14 cellular contexts compared by ENCODE assay signal in the genomic region with DNA sequence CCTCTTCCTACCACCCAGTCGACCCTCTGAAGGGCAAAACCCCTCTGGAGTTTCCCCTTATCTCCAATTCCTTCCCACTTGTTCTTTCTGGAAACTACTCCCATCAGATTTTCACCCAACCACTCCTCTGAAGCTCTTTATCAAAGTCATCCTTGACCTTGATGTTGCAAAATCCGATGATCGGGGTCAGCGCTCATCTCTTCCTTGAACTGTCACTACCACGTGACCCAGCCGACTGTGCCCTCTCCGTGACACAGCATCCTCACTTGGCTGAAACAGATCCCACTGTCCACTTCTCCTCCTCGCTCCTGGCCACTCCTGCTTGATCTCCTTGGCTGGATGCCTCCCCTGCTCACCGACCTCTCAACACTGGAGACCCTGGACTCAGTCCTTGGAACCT. TPM values are rescaled to one million over a fixed set of nuclear protein-coding genes. Genes with fewer than 3 reads are reported as not detected.
DNase-seq lines count a peak whose midpoint lies in the region; ATAC-seq and TF ChIP-seq lines count a peak whose summit lies in the region.
"Had no signal": no experiment of that assay in that cellular context is flagged by ENCODE, and none has a peak within 500 bp of the region (broad histone marks: within the 10 kb centered on the region; RNA-seq: fewer than 3 reads in every experiment).

No MANE protein-coding gene starts in this region.

- H3K36me3 Mint-ChIP-seq in CD14-positive monocyte = peaks cover 2 to 11% of the 10 kb centered on the region in 2 donors
- H3K36me3 Mint-ChIP-seq in CD4-positive, alpha-beta memory T cell = peaks cover 0 to 2% of the 10 kb centered on the region in 2 donors
- H3K36me3 Mint-ChIP-seq in activated T-helper 1 cell treated with anti-CD3 and anti-CD28 coated beads, Interleukin-12 subunit alpha, Interleukin-12 subunit beta, Interleukin-2, Interleukin-4 antibody, amounts not matched to agents 30 ng/mL and 10 ng/mL and 1 ng/mL, durations not matched to agents 14 hours and 24 hours and 36 hours (ENCODE audit: low read depth) = peaks cover 1% of the 10 kb centered on the region
- peaks cover 0 to 2% of the 10 kb centered on the region in 2 donors for H3K36me3 Mint-ChIP-seq in naive B cell

- POLR2A ChIA-PET in CD4-positive, alpha-beta memory T cell (lab: Charles Lee; ENCODE audit: partially characterized antibody) = interaction anchor here (1.0 to 1.7 kb wide), 11 partner anchors 7 to 200 kb away, joined by 3 to 33 read pairs (median 4); a partner anchor contains a TSS

- H3K27ac Mint-ChIP-seq in CD14-positive monocyte (peak overlapping the region; percentile 75 to 97 (median 90)), naive B cell (peak overlapping the region; percentile 93 to 97 (median 96))
- H3K27ac Mint-ChIP-seq in CD4-positive, alpha-beta memory T cell = peak overlapping the region; percentile 92 to 100 (median 98)
- H3K27ac Mint-ChIP-seq in activated T-helper 1 cell treated with anti-CD3 and anti-CD28 coated beads, Interleukin-12 subunit alpha, Interleukin-12 subunit beta, Interleukin-2, Interleukin-4 antibody, amounts not matched to agents 30 ng/mL and 10 ng/mL and 1 ng/mL, durations not matched to agents 14 hours and 24 hours and 36 hours = peak overlapping the region; percentile 32

- peaks cover 45 to 52% (median 46%) of the 10 kb centered on the region in 3 donors for H3K27me3 Mint-ChIP-seq in CD14-positive monocyte (ENCODE audit: low read depth in 3 of 3)
- peaks cover 0 to 2% of the 10 kb centered on the region in 2 donors for H3K27me3 Mint-ChIP-seq in CD4-positive, alpha-beta memory T cell
- peaks cover 57% of the 10 kb centered on the region for H3K27me3 Mint-ChIP-seq in activated T-helper 1 cell treated with anti-CD3 and anti-CD28 coated beads, Interleukin-12 subunit alpha, Interleukin-12 subunit beta, Interleukin-2, Interleukin-4 antibody, amounts not matched to agents 30 ng/mL and 10 ng/mL and 1 ng/mL, durations not matched to agents 14 hours and 24 hours and 36 hours (ENCODE audit: insufficient read depth)
- H3K27me3 Mint-ChIP-seq in naive B cell = peaks cover 35 to 68% (median 45%) of the 10 kb centered on the region in 3 donors

- no peaks in the 10 kb centered on the region for H3K9me3 ChIP-seq in CD4-positive, alpha-beta memory T cell (ENCODE audit: control insufficient read depth in 1 of 2, low read length in 2 of 2)
- H3K9me3 ChIP-seq: right atrium auricular region had no signal

- H3K4me1 ChIP-seq in CD4-positive, alpha-beta memory T cell (ENCODE audit: insufficient read depth, low read length) = peaks cover 30% of the 10 kb centered on the region

- intact Hi-C loops in CD14-positive monocyte (cut with micrococcal nuclease) = loop anchor here (2.0 to 5.0 kb wide), 7 partner anchors 42 to 542 kb away; a partner anchor contains a TSS
- intact Hi-C loops in CD4-positive, alpha-beta memory T cell (cut with micrococcal nuclease) = loop anchor here (1.0 to 10.0 kb wide), 4 partner anchors 139 to 695 kb away; a partner anchor contains a TSS
- intact Hi-C loops in activated T-helper 1 cell treated with anti-CD3 and anti-CD28 coated beads, Interleukin-12 subunit alpha, Interleukin-12 subunit beta, Interleukin-2, Interleukin-4 antibody, amounts not matched to agents 30 ng/mL and 10 ng/mL and 1 ng/mL, durations not matched to agents 14 hours and 24 hours and 36 hours (cut with micrococcal nuclease) = loop anchor here (2.0 to 10.0 kb wide), 8 partner anchors 21 to 1537 kb away; a partner anchor contains a TSS
- intact Hi-C loops in sciatic nerve (cut with DNase I) = no loop called here

- H3K4me3 Mint-ChIP-seq in CD14-positive monocyte (peak overlapping the region; percentile 78 to 85), naive B cell (peak overlapping the region; percentile 54 to 97 (median 88))
- H3K4me3 Mint-ChIP-seq in CD4-positive, alpha-beta memory T cell = peak overlapping the region; percentile 22 to 95 (median 88)
- peak overlapping the region; percentile 77 for H3K4me3 Mint-ChIP-seq in activated T-helper 1 cell treated with anti-CD3 and anti-CD28 coated beads, Interleukin-12 subunit alpha, Interleukin-12 subunit beta, Interleukin-2, Interleukin-4 antibody, amounts not matched to agents 30 ng/mL and 10 ng/mL and 1 ng/mL, durations not matched to agents 14 hours and 24 hours and 36 hours

- no peak for ATAC-seq in naive B cell (ENCODE audit: low read depth in 2 of 2)
- ATAC-seq in sciatic nerve = no peak
- ATAC-seq in HG03571 (IDR thresholded peaks at IDR 0.05; ENCODE audit: unreplicated experiment) = no peak

- no peak for TF ChIP-seq CTCF in CD14-positive monocyte (IDR thresholded peaks at IDR 0.05)

- H3K4me1 Mint-ChIP-seq in CD14-positive monocyte (peaks cover 36% of the 10 kb centered on the region), naive B cell (peaks cover 29 to 44% (median 40%) of the 10 kb centered on the region in 3 donors)
- peaks cover 21 to 39% (median 27%) of the 10 kb centered on the region in 4 donors for H3K4me1 Mint-ChIP-seq in CD4-positive, alpha-beta memory T cell
- peaks cover 30% of the 10 kb centered on the region for H3K4me1 Mint-ChIP-seq in activated T-helper 1 cell treated with anti-CD3 and anti-CD28 coated beads, Interleukin-12 subunit alpha, Interleukin-12 subunit beta, Interleukin-2, Interleukin-4 antibody, amounts not matched to agents 30 ng/mL and 10 ng/mL and 1 ng/mL, durations not matched to agents 14 hours and 24 hours and 36 hours (ENCODE audit: low read depth)

- DNase-seq in CD14-positive monocyte (ENCODE audit: low spot score) (peak; percentile 95), naive B cell (no peak), AG20443 (ENCODE audit: low spot score) (no peak), sciatic nerve (ENCODE audit: low spot score) (no peak)
- DNase-seq in CD4-positive, alpha-beta memory T cell = no peak
- DNase-seq in activated T-helper 1 cell treated with anti-CD3 and anti-CD28 coated beads, Interleukin-12 subunit alpha, Interleukin-12 subunit beta, Interleukin-2, Interleukin-4 antibody, amounts not matched to agents 30 ng/mL and 10 ng/mL and 1 ng/mL, durations not matched to agents 14 hours and 24 hours and 36 hours (ENCODE audit: low spot score) = no peak
- DNase-seq: aorta, foreskin fibroblast, H7, PC-9 had no signal

- CTCF ChIA-PET in CD4-positive, alpha-beta memory T cell (lab: Charles Lee; ENCODE audit: partially characterized antibody) = interaction anchor here (1.2 to 1.7 kb wide), 14 partner anchors 8 to 199 kb away, joined by 3 to 17 read pairs (median 6); a partner anchor contains a TSS

- H3K9me3 Mint-ChIP-seq in CD14-positive monocyte (peaks cover 0 to 10% (median 3%) of the 10 kb centered on the region in 7 donors), naive B cell (no peaks in the 10 kb centered on the region)
- H3K9me3 Mint-ChIP-seq in CD4-positive, alpha-beta memory T cell = peaks cover 0 to 5% (median 0%) of the 10 kb centered on the region in 8 donors
- H3K9me3 Mint-ChIP-seq in activated T-helper 1 cell treated with anti-CD3 and anti-CD28 coated beads, Interleukin-12 subunit alpha, Interleukin-12 subunit beta, Interleukin-2, Interleukin-4 antibody, amounts not matched to agents 30 ng/mL and 10 ng/mL and 1 ng/mL, durations not matched to agents 14 hours and 24 hours and 36 hours = no peaks in the 10 kb centered on the region

- H3K27me3 ChIP-seq in CD4-positive, alpha-beta memory T cell (ENCODE audit: insufficient read depth, low read length) = no peaks in the 10 kb centered on the region
- H3K27me3 ChIP-seq: right atrium auricular region had no signal

- H3K4me3 ChIP-seq in CD4-positive, alpha-beta memory T cell (ENCODE audit: low read length in 2 of 2) = peak overlapping the region in 1 of 2 donors; percentile 72

- no peaks in the 10 kb centered on the region for H3K36me3 ChIP-seq in CD4-positive, alpha-beta memory T cell (ENCODE audit: insufficient read depth, low read length)
- H3K36me3 ChIP-seq: right atrium auricular region had no signal

- H3K27ac ChIP-seq in CD4-positive, alpha-beta memory T cell (ENCODE audit: low read depth, low read length) = peak overlapping the region; percentile 78
- H3K27ac ChIP-seq: PC-9, right atrium auricular region had no signal

RNA-seq across cellular contexts. Expression of a gene that starts 1.1 kb away (rescaled TPM):
- under 1 TPM in 1 of 2 donors, not detected in 1; 0.15 TPM for polyA plus RNA-seq in CD14-positive monocyte
- under 1 TPM; 0.12 to 0.19 TPM for total RNA-seq in CD4-positive, alpha-beta memory T cell
- not detected for polyA plus RNA-seq in CD4-positive, alpha-beta memory T cell
- total RNA-seq in activated T-helper 1 cell treated with anti-CD3 and anti-CD28 coated beads, Interleukin-12 subunit alpha, Interleukin-12 subunit beta, Interleukin-2, Interleukin-4 antibody, amounts not matched to agents 30 ng/mL and 10 ng/mL and 1 ng/mL, durations not matched to agents 14 hours and 24 hours and 36 hours = not detected in 2 replicates
- polyA plus RNA-seq in naive B cell (ENCODE audit: low read depth in 6 of 6) = not detected
- total RNA-seq in sciatic nerve = not detected
- total RNA-seq: activated CD8-positive, alpha-beta memory T cell treated with anti-CD3 and anti-CD28 coated beads for 36 hours; H7; right atrium auricular region; T-helper 1 cell treated with Interleukin-12 subunit alpha and Interleukin-12 subunit beta and Interleukin-4 antibody, amounts not matched to agents 30 ng/mL and 1 ng/mL, for 36 hours had no signal
- polyA plus RNA-seq: aorta had no signal

RNA-seq across cellular contexts. Expression of a gene that starts 1.4 kb away (rescaled TPM):
- 1 to 10 TPM; 1.0 to 1.1 TPM for polyA plus RNA-seq in CD14-positive monocyte
- 10 to 100 TPM; 31.4 to 31.8 TPM for total RNA-seq in CD4-positive, alpha-beta memory T cell
- polyA plus RNA-seq in CD4-positive, alpha-beta memory T cell = 10 to 100 TPM; 13.1 to 16.2 TPM
- total RNA-seq in activated T-helper 1 cell treated with anti-CD3 and anti-CD28 coated beads, Interleukin-12 subunit alpha, Interleukin-12 subunit beta, Interleukin-2, Interleukin-4 antibody, amounts not matched to agents 30 ng/mL and 10 ng/mL and 1 ng/mL, durations not matched to agents 14 hours and 24 hours and 36 hours = 4.6 and 5.1 TPM in 2 replicates
- 1 to 10 TPM in 4 of 6 donors, under 1 TPM in 2; 0.71 to 2.9 (median 1.4) TPM for polyA plus RNA-seq in naive B cell (ENCODE audit: low read depth in 6 of 6)
- 23.2 TPM for total RNA-seq in sciatic nerve

RNA-seq across cellular contexts. Expression of a gene that starts 49.1 kb away (rescaled TPM):
- 10 to 100 TPM; 28.8 to 37.0 TPM for polyA plus RNA-seq in CD14-positive monocyte
- total RNA-seq in CD4-positive, alpha-beta memory T cell = 100 to 1,000 TPM in 1 of 2 experiments, 10 to 100 TPM in 1; 94.0 to 104 TPM
- polyA plus RNA-seq in CD4-positive, alpha-beta memory T cell = 100 to 1,000 TPM in 1 of 2 donors, 10 to 100 TPM in 1; 68.0 to 105 TPM
- total RNA-seq in activated T-helper 1 cell treated with anti-CD3 and anti-CD28 coated beads, Interleukin-12 subunit alpha, Interleukin-12 subunit beta, Interleukin-2, Interleukin-4 antibody, amounts not matched to agents 30 ng/mL and 10 ng/mL and 1 ng/mL, durations not matched to agents 14 hours and 24 hours and 36 hours = 93.7 and 112 TPM in 2 replicates
- polyA plus RNA-seq in naive B cell (ENCODE audit: low read depth in 6 of 6) = 10 to 100 TPM; 48.9 to 87.9 (median 64.8) TPM
- total RNA-seq in sciatic nerve = 44.5 TPM

Comparison
In these comparisons a context has a peak if more than half of its experiments do, and no peak if none do; other contexts are left out.
1. H3K27ac Mint-ChIP-seq: peak in every context shown above with its lines; median percentile 98 in CD4-positive, alpha-beta memory T cell; 96 in naive B cell; 90 in CD14-positive monocyte; 32 in activated T-helper 1 cell treated with anti-CD3 and anti-CD28 coated beads, Interleukin-12 subunit alpha, Interleukin-12 subunit beta, Interleukin-2, Interleukin-4 antibody, amounts not matched to agents 30 ng/mL and 10 ng/mL and 1 ng/mL, durations not matched to agents 14 hours and 24 hours and 36 hours.